13 cellular contexts compared by ENCODE assay signal in genomic region chr12:68418137-68418460, GRCh38.
A peak's percentile ranks its signal among the peaks of the same experiment; 100 is the strongest.
DNase-seq lines count a peak whose midpoint lies in the region; ATAC-seq and TF ChIP-seq lines count a peak whose summit lies in the region.
"Had no signal": no experiment of that assay in that cellular context is flagged by ENCODE, and none has a peak within 500 bp of the region (broad histone marks: within the 10 kb centered on the region; RNA-seq: fewer than 3 reads in every experiment).

No MANE protein-coding gene starts in this region.

- no peaks in the 10 kb centered on the region for H4K20me1 ChIP-seq in IMR-90 (ENCODE audit: insufficient read depth, low read length)

- no peak overlapping the region for H4K8ac ChIP-seq in IMR-90 (ENCODE audit: low read depth in 2 of 2, low read length in 2 of 2)

- no peak overlapping the region for H3K14ac ChIP-seq in IMR-90 (replicated peaks; ENCODE audit: low read depth, low read length)

- H3K27me3 ChIP-seq in IMR-90 (ENCODE audit: control insufficient read depth, insufficient read depth, low read length), result no peaks in the 10 kb centered on the region
- H3K27me3 ChIP-seq in Panc1 (ENCODE audit: control insufficient read depth, insufficient read depth, low read length), result no peaks in the 10 kb centered on the region

- no peak overlapping the region for H4K91ac ChIP-seq in IMR-90 (ENCODE audit: insufficient read depth, low read depth, low read length)

- H3K9me1 ChIP-seq in IMR-90 (ENCODE audit: insufficient read depth, low read length), result peaks cover 5% of the 10 kb centered on the region

- no peak overlapping the region for H2AK5ac ChIP-seq in IMR-90 (ENCODE audit: low read depth, low read length)

- no peak overlapping the region for H3K9ac ChIP-seq in IMR-90 (ENCODE audit: low read depth, low read length)

- no peak overlapping the region for H3K18ac ChIP-seq in IMR-90 (ENCODE audit: low read depth, low read length)

- no peak for DNase-seq in IMR-90
- no peak for DNase-seq in Panc1 (ENCODE audit: low read depth, low spot score)
- no peak for DNase-seq in effector memory CD8-positive, alpha-beta T cell
- DNase-seq in stimulated activated effector memory CD8-positive, alpha-beta T cell treated with anti-CD3 and anti-CD28 coated beads, Interleukin-12 subunit alpha, Interleukin-12 subunit beta, amount 100 ng/mL, for 72 hours (ENCODE audit: low spot score in 2 of 2), result no peak
- DNase-seq in cerebellum (ENCODE audit: low spot score), result no peak
- DNase-seq: CD4-positive, alpha-beta memory T cell; DMS153; DMS79; GDM1; H9 had no signal

- H2BK120ac ChIP-seq in IMR-90 (ENCODE audit: low read depth, low read length), result no peak overlapping the region

- no peak for TF ChIP-seq RAD21 in IMR-90 (IDR thresholded peaks at IDR 0.05; ENCODE audit: low read length)

- peaks cover 41 to 44% of the 10 kb centered on the region in 2 donors for H3K4me1 Mint-ChIP-seq in effector memory CD8-positive, alpha-beta T cell (ENCODE audit: low read depth in 2 of 2)
- H3K4me1 Mint-ChIP-seq in stimulated activated effector memory CD8-positive, alpha-beta T cell treated with anti-CD3 and anti-CD28 coated beads, Interleukin-12 subunit alpha, Interleukin-12 subunit beta, amount 100 ng/mL, for 72 hours, result peaks cover 58% of the 10 kb centered on the region

- CTCF ChIA-PET in IMR-90 (lab: Yijun Ruan, JAX) (interaction anchor here (0.6 kb wide), 1 partner anchor 18 kb away, joined by 3 read pairs; no protein-coding TSS in a partner anchor), Panc1 (lab: Charles Lee) (no interaction called here)

- no peak for ATAC-seq in IMR-90 (ENCODE audit: low read depth)
- no peak for ATAC-seq in Panc1
- no peak for ATAC-seq in effector memory CD8-positive, alpha-beta T cell (replicated peaks)
- ATAC-seq in stimulated activated effector memory CD8-positive, alpha-beta T cell treated with anti-CD3 and anti-CD28 coated beads, Interleukin-12 subunit alpha, Interleukin-12 subunit beta, amount 100 ng/mL, for 72 hours, result no peak
- ATAC-seq in HG02981 (IDR thresholded peaks at IDR 0.05; ENCODE audit: unreplicated experiment), result no peak
- no peak for ATAC-seq in HG03457 (IDR thresholded peaks at IDR 0.05; ENCODE audit: unreplicated experiment)

- no peak for TF ChIP-seq CTCF in IMR-90 (conservative IDR thresholded peaks at IDR 0.05; ENCODE audit: low read depth, low read length)
- no peak for TF ChIP-seq CTCF in Panc1 (IDR thresholded peaks at IDR 0.05)

- in situ Hi-C loops in IMR-90 (cut with MboI; ENCODE audit: low sequenced_read_pairs) (no loop called here), Panc1 (cut with HindIII; ENCODE audit: low pct_unique_long_range_greater_than_20kb, low sequenced_read_pairs) (no loop called here)

- H2BK15ac ChIP-seq in IMR-90 (ENCODE audit: low read depth, low read length), result no peak overlapping the region

- no peaks in the 10 kb centered on the region for H3K36me3 ChIP-seq in IMR-90 (ENCODE audit: control insufficient read depth, insufficient read depth, low read length)
- H3K36me3 ChIP-seq in Panc1 (ENCODE audit: control insufficient read depth, insufficient read depth, low read length), result no peaks in the 10 kb centered on the region

- no peaks in the 10 kb centered on the region for H3K9me3 Mint-ChIP-seq in effector memory CD8-positive, alpha-beta T cell
- no peaks in the 10 kb centered on the region for H3K9me3 Mint-ChIP-seq in stimulated activated effector memory CD8-positive, alpha-beta T cell treated with anti-CD3 and anti-CD28 coated beads, Interleukin-12 subunit alpha, Interleukin-12 subunit beta, amount 100 ng/mL, for 72 hours

- no peak overlapping the region for H2BK20ac ChIP-seq in IMR-90 (ENCODE audit: low read depth, low read length)

- H3K27ac Mint-ChIP-seq in effector memory CD8-positive, alpha-beta T cell, result peak overlapping the region; percentile 80 to 93
- peak overlapping the region; percentile 69 for H3K27ac Mint-ChIP-seq in stimulated activated effector memory CD8-positive, alpha-beta T cell treated with anti-CD3 and anti-CD28 coated beads, Interleukin-12 subunit alpha, Interleukin-12 subunit beta, amount 100 ng/mL, for 72 hours
- H3K27ac Mint-ChIP-seq: H9 had no signal

- H3K27ac ChIP-seq in IMR-90 (ENCODE audit: insufficient read depth, low read length), result no peak overlapping the region
- peak overlapping the region; percentile 51; the same call in 1 of the 2 replicates for H3K27ac ChIP-seq in Panc1 (ENCODE audit: low read length)
- H3K27ac ChIP-seq: C4-2B had no signal

- no peaks in the 10 kb centered on the region for H3K27me3 Mint-ChIP-seq in effector memory CD8-positive, alpha-beta T cell
- H3K27me3 Mint-ChIP-seq: CD4-positive, alpha-beta memory T cell had no signal

- H3K79me1 ChIP-seq in IMR-90 (ENCODE audit: low read depth in 1 of 2, low read length in 2 of 2), result no peaks in the 10 kb centered on the region

- peaks cover 17% of the 10 kb centered on the region for H3K4me1 ChIP-seq in IMR-90 (ENCODE audit: control insufficient read depth, insufficient read depth, low read length)
- peaks cover 16% of the 10 kb centered on the region for H3K4me1 ChIP-seq in Panc1 (ENCODE audit: control insufficient read depth, insufficient read depth, low read length)

- intact Hi-C loops in IMR-90 (cut with micrococcal nuclease) (no loop called here), Panc1 (cut with micrococcal nuclease; ENCODE audit: unreplicated experiment) (no loop called here)

- peak overlapping the region; percentile 27 for H2BK5ac ChIP-seq in IMR-90 (ENCODE audit: low read depth, low read length, poor library complexity, severe bottlenecking)

- H3K56ac ChIP-seq in IMR-90 (ENCODE audit: extremely low read depth, insufficient read depth, low read length), result no peak overlapping the region

- no peak overlapping the region for H3K23ac ChIP-seq in IMR-90 (ENCODE audit: low read depth, low read length)

- no TSS peak for BruUV-seq in IMR-90 (replicated peaks; lab: Mats Ljungman, UMichigan)
- BruUV-seq in Panc1 (replicated peaks; lab: Mats Ljungman, UMichigan), result no TSS peak

- no peak overlapping the region for H3K4ac ChIP-seq in IMR-90 (ENCODE audit: low read depth, low read length)

- H3K4me3 ChIP-seq in IMR-90 (ENCODE audit: insufficient read depth, low read depth, low read length) (no peak overlapping the region), Panc1 (ENCODE audit: low read depth in 2 of 2, low read length in 2 of 2) (no peak overlapping the region)

- H3K9me3 ChIP-seq in IMR-90 (ENCODE audit: control insufficient read depth, insufficient read depth, low read length) (no peaks in the 10 kb centered on the region), Panc1 (ENCODE audit: control insufficient read depth, insufficient read depth, low read depth, low read length) (no peaks in the 10 kb centered on the region)

- H3K36me3 Mint-ChIP-seq in effector memory CD8-positive, alpha-beta T cell (ENCODE audit: insufficient read depth), result peaks cover 7% of the 10 kb centered on the region
- H3K36me3 Mint-ChIP-seq in stimulated activated effector memory CD8-positive, alpha-beta T cell treated with anti-CD3 and anti-CD28 coated beads, Interleukin-12 subunit alpha, Interleukin-12 subunit beta, amount 100 ng/mL, for 72 hours, result peaks cover 17% of the 10 kb centered on the region
- H3K36me3 Mint-ChIP-seq: CD4-positive, alpha-beta memory T cell had no signal

- no peak overlapping the region for H3K4me2 ChIP-seq in IMR-90 (ENCODE audit: low read depth, low read length)

- H3K4me3 Mint-ChIP-seq in effector memory CD8-positive, alpha-beta T cell, result no peak overlapping the region
- H3K4me3 Mint-ChIP-seq in stimulated activated effector memory CD8-positive, alpha-beta T cell treated with anti-CD3 and anti-CD28 coated beads, Interleukin-12 subunit alpha, Interleukin-12 subunit beta, amount 100 ng/mL, for 72 hours, result no peak overlapping the region
- H3K4me3 Mint-ChIP-seq: CD4-positive, alpha-beta memory T cell; H9 had no signal

- H2AFZ ChIP-seq in IMR-90 (replicated peaks; ENCODE audit: low read length, poor library complexity), result no peak overlapping the region

- dilution Hi-C loops in IMR-90 (cut with HindIII; ENCODE audit: low sequenced_read_pairs, unreplicated experiment), result no loop called here

- no peak for TF ChIP-seq POLR2A in IMR-90 (IDR thresholded peaks at IDR 0.05; ENCODE audit: low read depth, low read length)

- no peak overlapping the region for H2AK9ac ChIP-seq in IMR-90 (replicated peaks; ENCODE audit: low read depth, low read length, poor library complexity)

- POLR2A ChIA-PET in IMR-90 (lab: Charles Lee; ENCODE audit: unreplicated experiment), result no interaction called here
- POLR2A ChIA-PET in Panc1 (lab: Charles Lee), result no interaction called here

- no peak overlapping the region for H4K5ac ChIP-seq in IMR-90 (ENCODE audit: low read depth, low read length)

TF ChIP-seq in IMR-90, 13 proteins besides CTCF, POLR2A, EP300 and RAD21 (continues in another document):
- TF ChIP-seq NFE2L2 (IDR thresholded peaks at IDR 0.05; ENCODE audit: low read depth, low read length) (no peak), MXI1 (IDR thresholded peaks at IDR 0.05; ENCODE audit: borderline replicate concordance, low read depth, low read length) (no peak), FOS (IDR thresholded peaks at IDR 0.05; ENCODE audit: low read depth, low read length) (no peak), RFX5 (IDR thresholded peaks at IDR 0.05; ENCODE audit: low read depth, low read length) (no peak), BHLHE40 (IDR thresholded peaks at IDR 0.05; ENCODE audit: low read depth, low read length) (no peak), RCOR1 (IDR thresholded peaks at IDR 0.05; ENCODE audit: insufficient replicate concordance, low read length) (no peak), MAFK (IDR thresholded peaks at IDR 0.05; ENCODE audit: low read depth, low read length) (no peak), SMC3 (IDR thresholded peaks at IDR 0.05; ENCODE audit: low read depth, low read length) (no peak), ELK1 (IDR thresholded peaks at IDR 0.05; ENCODE audit: borderline replicate concordance, low read depth, low read length) (no peak)
- TF ChIP-seq, protein P1, sequence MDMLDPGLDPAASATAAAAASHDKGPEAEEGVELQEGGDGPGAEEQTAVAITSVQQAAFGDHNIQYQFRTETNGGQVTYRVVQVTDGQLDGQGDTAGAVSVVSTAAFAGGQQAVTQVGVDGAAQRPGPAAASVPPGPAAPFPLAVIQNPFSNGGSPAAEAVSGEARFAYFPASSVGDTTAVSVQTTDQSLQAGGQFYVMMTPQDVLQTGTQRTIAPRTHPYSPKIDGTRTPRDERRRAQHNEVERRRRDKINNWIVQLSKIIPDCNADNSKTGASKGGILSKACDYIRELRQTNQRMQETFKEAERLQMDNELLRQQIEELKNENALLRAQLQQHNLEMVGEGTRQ (IDR thresholded peaks at IDR 0.05; ENCODE audit: low read depth, low read length), result no peak
